ENCODE assay signal across 8 cellular contexts in the genomic region with DNA sequence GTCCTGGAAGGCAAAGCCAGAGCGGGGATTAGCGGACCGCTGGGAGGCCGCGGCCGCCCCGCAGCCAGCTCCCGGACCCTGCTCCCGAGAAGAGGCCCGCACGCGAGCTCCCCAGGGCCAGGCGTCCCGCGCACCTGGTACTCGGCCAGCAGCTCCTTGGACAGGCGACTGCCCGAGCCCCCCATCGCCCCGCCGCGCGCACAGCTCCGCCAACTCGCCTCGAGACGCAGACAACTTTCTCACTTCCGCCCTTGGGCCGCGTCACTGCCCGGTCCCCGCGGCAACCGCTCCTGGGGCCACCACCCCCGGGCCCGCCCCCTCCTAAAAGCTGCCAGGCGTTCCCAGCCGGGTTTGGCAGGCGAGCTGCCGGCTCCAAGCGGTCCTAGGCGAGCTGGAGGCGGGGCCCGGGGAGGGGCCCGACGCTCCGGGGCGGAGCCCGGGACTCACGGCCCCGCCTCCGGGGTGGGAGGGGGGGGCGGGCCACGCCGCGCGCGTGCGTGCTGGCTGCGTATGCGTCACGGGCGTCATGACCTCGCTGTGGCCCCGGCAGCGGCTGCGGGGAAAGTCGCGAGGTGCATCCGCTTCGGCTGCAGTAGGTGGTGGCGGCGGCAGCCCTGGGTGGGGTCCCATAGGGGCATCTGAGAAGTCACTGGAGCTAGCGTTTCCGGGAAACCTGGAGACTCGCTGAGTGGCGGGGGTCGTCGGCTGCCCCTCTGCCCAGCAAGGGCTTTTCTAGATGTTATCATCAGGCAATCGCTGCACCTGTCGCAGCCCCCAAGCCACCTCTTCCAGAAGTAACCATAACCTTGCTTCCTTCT. TPM values are rescaled to one million over a fixed set of nuclear protein-coding genes. Genes with fewer than 3 reads are reported as not detected.
DNase-seq lines count a peak whose midpoint lies in the region; ATAC-seq and TF ChIP-seq lines count a peak whose summit lies in the region.

CIB1 (minus strand) TSS at position 241 of the 818 bp plus-strand sequence; CDS start at position 185, 56 bp downstream.
GDPGP1 (plus strand) TSS at position 509 of the 818 bp plus-strand sequence. CDS start 6,700 bp downstream, outside the sequence.

- peak; percentile 97 for DNase-seq in EL
- DNase-seq in H4 (ENCODE audit: low spot score): peak; percentile 90
- peak; percentile 90 for DNase-seq in LNCaP clone FGC (ENCODE audit: low read depth)
- DNase-seq in RPMI8226: peak; percentile 99
- peak; percentile 92 to 97 for DNase-seq in activated T-helper 1 cell treated with anti-CD3 and anti-CD28 coated beads, Interleukin-2, amount 50 U/mL, for 16 hours (ENCODE audit: low read depth in 1 of 2, low spot score in 1 of 2)
- DNase-seq in fibroblast of gingiva (ENCODE audit: low read depth): peak; percentile 96
- DNase-seq in naive thymus-derived CD4-positive, alpha-beta T cell: peak; percentile 91 to 97 (median 95)

- no peaks in the 10 kb centered on the region for H3K9me3 Mint-ChIP-seq in naive thymus-derived CD4-positive, alpha-beta T cell
- no peaks in the 10 kb centered on the region for H3K9me3 Mint-ChIP-seq in stimulated activated memory B cell treated with anti-CD40 and anti-IgM and Interleukin-4, amounts not matched to agents 10 μg/mL and 1 μg/mL and 100 μg/mL, for 72 hours

- no peaks in the 10 kb centered on the region for H3K27me3 ChIP-seq in naive thymus-derived CD4-positive, alpha-beta T cell (ENCODE audit: control insufficient read depth in 2 of 2, insufficient read depth in 2 of 2, low read length in 2 of 2)

- H3K27me3 Mint-ChIP-seq in naive thymus-derived CD4-positive, alpha-beta T cell: no peaks in the 10 kb centered on the region
- no peaks in the 10 kb centered on the region for H3K27me3 Mint-ChIP-seq in stimulated activated memory B cell treated with anti-CD40 and anti-IgM and Interleukin-4, amounts not matched to agents 10 μg/mL and 1 μg/mL and 100 μg/mL, for 72 hours

- peak; percentile 89 for ATAC-seq in naive thymus-derived CD4-positive, alpha-beta T cell
- ATAC-seq in stimulated activated memory B cell treated with anti-CD40 and anti-IgM and Interleukin-4, amounts not matched to agents 10 μg/mL and 1 μg/mL and 100 μg/mL, for 72 hours: peak; percentile 94

- H3K27ac ChIP-seq in naive thymus-derived CD4-positive, alpha-beta T cell (ENCODE audit: low read depth, low read length): peak within 1 kb of the TSS; percentile 99

- POLR2A ChIA-PET in naive thymus-derived CD4-positive, alpha-beta T cell (lab: Charles Lee): interaction anchor here (0.6 to 7.8 kb wide), 16 partner anchors 8 to 789 kb away, joined by 3 to 95 read pairs (median 4); partner anchors contain the start of genes IDH2, NGRN, SEMA4B and TTLL13

- H3K27ac Mint-ChIP-seq in naive thymus-derived CD4-positive, alpha-beta T cell: peak within 1 kb of the TSS; percentile 96 to 100 (median 98)
- peak within 1 kb of the TSS; percentile 87 for H3K27ac Mint-ChIP-seq in stimulated activated memory B cell treated with anti-CD40 and anti-IgM and Interleukin-4, amounts not matched to agents 10 μg/mL and 1 μg/mL and 100 μg/mL, for 72 hours

- H3K4me3 Mint-ChIP-seq in naive thymus-derived CD4-positive, alpha-beta T cell: peak within 1 kb of the TSS; percentile 87 to 95 (median 92)
- H3K4me3 Mint-ChIP-seq in stimulated activated memory B cell treated with anti-CD40 and anti-IgM and Interleukin-4, amounts not matched to agents 10 μg/mL and 1 μg/mL and 100 μg/mL, for 72 hours: peak within 1 kb of the TSS; percentile 94

- no peak for TF ChIP-seq CTCF in LNCaP clone FGC (IDR thresholded peaks at IDR 0.05; ENCODE audit: control insufficient read depth, extremely low read depth, insufficient read depth)

- CTCF ChIA-PET in naive thymus-derived CD4-positive, alpha-beta T cell (lab: Charles Lee): interaction anchor here (0.7 to 1.3 kb wide), 3 partner anchors 16 to 168 kb away, joined by 3 to 4 read pairs (median 3); no protein-coding TSS in a partner anchor

- H3K4me3 ChIP-seq in LNCaP clone FGC (ENCODE audit: low read depth, low read length): peak within 1 kb of the TSS; percentile 94
- H3K4me3 ChIP-seq in naive thymus-derived CD4-positive, alpha-beta T cell (ENCODE audit: low read length): peak within 1 kb of the TSS; percentile 92

- H3K36me3 Mint-ChIP-seq in naive thymus-derived CD4-positive, alpha-beta T cell: peaks cover 0 to 35% (median 16%) of the 10 kb centered on the region in 5 donors
- H3K36me3 Mint-ChIP-seq in stimulated activated memory B cell treated with anti-CD40 and anti-IgM and Interleukin-4, amounts not matched to agents 10 μg/mL and 1 μg/mL and 100 μg/mL, for 72 hours: peaks cover 46% of the 10 kb centered on the region

- H3K4me1 Mint-ChIP-seq in naive thymus-derived CD4-positive, alpha-beta T cell: peaks cover 40 to 63% (median 58%) of the 10 kb centered on the region in 7 donors
- H3K4me1 Mint-ChIP-seq in stimulated activated memory B cell treated with anti-CD40 and anti-IgM and Interleukin-4, amounts not matched to agents 10 μg/mL and 1 μg/mL and 100 μg/mL, for 72 hours: peaks cover 53% of the 10 kb centered on the region

- peaks cover 39 to 43% of the 10 kb centered on the region in 2 donors for H3K4me1 ChIP-seq in naive thymus-derived CD4-positive, alpha-beta T cell (ENCODE audit: control insufficient read depth in 2 of 2, insufficient read depth in 2 of 2, low read length in 2 of 2)

- intact Hi-C loops in naive thymus-derived CD4-positive, alpha-beta T cell (cut with micrococcal nuclease): loop anchor here (1.0 to 5.0 kb wide), 14 partner anchors 15 to 902 kb away; partner anchors contain the start of genes AP3S2 (in 2 of the 2), IDH2 (in 2 of the 2), IQGAP1 (in 2 of the 2) and NGRN (in 2 of the 2)

- H3K36me3 ChIP-seq in naive thymus-derived CD4-positive, alpha-beta T cell (ENCODE audit: control insufficient read depth in 2 of 3, insufficient read depth in 3 of 3, low read length in 3 of 3): peaks cover 0 to 44% (median 25%) of the 10 kb centered on the region in 3 experiments

- no peaks in the 10 kb centered on the region for H3K9me3 ChIP-seq in naive thymus-derived CD4-positive, alpha-beta T cell (ENCODE audit: control insufficient read depth in 2 of 3, low read length in 3 of 3)

RNA-seq across cellular contexts. Expression of gene CIB1, which starts in this region (rescaled TPM):
- total RNA-seq in H4 (2014; rRNA removed; shearing (Covaris generic)): 36.7 and 39.0 TPM in 2 replicates
- total RNA-seq in naive thymus-derived CD4-positive, alpha-beta T cell: 100 to 1,000 TPM in 3 of 5 experiments, 10 to 100 TPM in 2; 76.8 to 149 (median 127) TPM
- 100 to 1,000 TPM; 224 to 229 TPM for polyA plus RNA-seq in naive thymus-derived CD4-positive, alpha-beta T cell

RNA-seq across cellular contexts. Expression of gene GDPGP1, which starts in this region (rescaled TPM):
- 3.1 and 3.6 TPM in 2 replicates for total RNA-seq in H4 (2014; rRNA removed; shearing (Covaris generic))
- 10 to 100 TPM in 4 of 5 experiments, 1 to 10 TPM in 1; 7.3 to 16.3 (median 14.9) TPM for total RNA-seq in naive thymus-derived CD4-positive, alpha-beta T cell
- polyA plus RNA-seq in naive thymus-derived CD4-positive, alpha-beta T cell: 1 to 10 TPM in 1 of 2 donors, under 1 TPM in 1; 0.61 to 1.2 TPM

Comparison
In these comparisons a context has a peak if more than half of its experiments do, and no peak if none do; other contexts are left out.
1. Peak in every context shown above with its lines: DNase-seq, ATAC-seq, H3K4me3 ChIP-seq and H3K27ac ChIP-seq.